8 cellular contexts compared by ENCODE assay signal in the genomic region with DNA sequence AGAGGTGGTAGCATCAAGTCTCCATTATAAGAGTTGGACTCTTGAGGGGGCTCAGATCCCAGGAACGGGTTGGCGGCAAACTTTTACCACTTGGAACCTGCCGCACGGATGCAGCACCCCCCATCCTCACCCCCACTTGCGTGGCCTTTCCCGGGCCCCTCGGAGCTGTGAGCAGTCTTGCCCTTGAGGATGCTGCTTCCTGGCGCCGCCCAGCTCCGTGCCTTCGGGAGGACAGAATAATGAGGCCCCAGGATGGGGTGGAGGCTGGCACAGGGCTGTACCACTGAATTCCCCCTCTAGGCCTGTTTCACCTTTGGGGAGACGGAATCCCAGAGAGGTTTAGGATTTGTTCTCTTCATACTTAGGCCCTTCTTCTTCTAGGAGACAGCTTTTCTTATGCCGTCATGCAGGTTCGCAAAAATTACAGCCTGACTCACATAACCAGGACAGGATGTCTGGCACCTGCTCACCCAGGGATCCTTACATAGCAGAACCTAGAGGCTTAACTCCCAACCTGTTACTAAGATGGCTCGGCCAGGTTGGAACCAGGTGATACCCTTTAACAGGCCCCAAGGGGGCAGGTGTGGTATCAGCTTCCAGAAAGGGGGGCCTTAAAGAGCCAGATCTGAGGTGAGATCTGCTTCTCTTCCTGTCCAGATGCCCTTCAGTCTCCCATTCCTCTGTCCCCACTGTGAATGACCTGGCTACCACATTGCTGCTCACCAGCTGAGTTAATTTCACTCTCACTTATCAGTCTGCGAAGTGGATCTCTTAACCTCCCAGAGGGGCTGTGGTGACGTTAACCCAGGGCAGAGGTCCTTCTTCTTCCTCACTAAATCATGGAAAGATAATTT. TPM values are rescaled to one million over a fixed set of nuclear protein-coding genes. Genes with fewer than 3 reads are reported as not detected.
A peak's percentile ranks its signal among the peaks of the same experiment; 100 is the strongest.
DNase-seq lines count a peak whose midpoint lies in the region; ATAC-seq and TF ChIP-seq lines count a peak whose summit lies in the region.

No MANE protein-coding gene starts in this region.

- H3K4me1 ChIP-seq in breast epithelium (peaks cover 5 to 8% of the 10 kb centered on the region in 2 donors), mucosa of stomach (ENCODE audit: control insufficient read depth, insufficient read depth, low read length) (peaks cover 61% of the 10 kb centered on the region)

- CTCF ChIA-PET in BJ (lab: Yijun Ruan, JAX), result interaction anchor here (0.7 to 9.9 kb wide), 15 partner anchors 12 to 1254 kb away, joined by 3 to 109 read pairs (median 3); a partner anchor contains a TSS

- H3K9me3 ChIP-seq in breast epithelium, result no peaks in the 10 kb centered on the region
- H3K9me3 ChIP-seq in mucosa of stomach (ENCODE audit: control insufficient read depth, low read length), result no peaks in the 10 kb centered on the region

- ATAC-seq in omental fat pad (ENCODE audit: low FRiP score), result no peak
- ATAC-seq in GM21447 (IDR thresholded peaks at IDR 0.05; ENCODE audit: unreplicated experiment), result no peak

- TF ChIP-seq CTCF in BJ (IDR thresholded peaks at IDR 0.05; ENCODE audit: insufficient read depth, low read depth, low read length) (no peak), breast epithelium (IDR thresholded peaks at IDR 0.05) (no peak), omental fat pad (IDR thresholded peaks at IDR 0.05) (no peak)

- TF ChIP-seq POLR2A in breast epithelium (IDR thresholded peaks at IDR 0.05), result no peak

- peak overlapping the region; percentile 87 for H3K9ac ChIP-seq in mucosa of stomach (ENCODE audit: low read length)

- DNase-seq in BJ (ENCODE audit: low read depth), result no peak
- peak; percentile 67 for DNase-seq in HT-29 (ENCODE audit: low spot score)
- DNase-seq in breast epithelium (ENCODE audit: low spot score in 2 of 2), result no peak
- DNase-seq in omental fat pad (ENCODE audit: low spot score), result no peak
- no peak for DNase-seq in SHP77 treated with DMSO at 0.1 percent for 48 hours (lab: John Stamatoyannopoulos, UW)
- DNase-seq in NCI-H2196 (lab: John Stamatoyannopoulos, UW; ENCODE audit: unreplicated experiment), result no peak

- POLR2A ChIA-PET in BJ (lab: Charles Lee), result interaction anchor here (0.5 to 0.9 kb wide), 2 partner anchors 18 to 55 kb away, joined by 3 read pairs; a partner anchor contains a TSS

- H3K36me3 ChIP-seq in BJ (ENCODE audit: control insufficient read depth, insufficient read depth, low read length), result no peaks in the 10 kb centered on the region
- no peaks in the 10 kb centered on the region for H3K36me3 ChIP-seq in breast epithelium
- peaks cover 24% of the 10 kb centered on the region for H3K36me3 ChIP-seq in mucosa of stomach (ENCODE audit: control insufficient read depth, insufficient read depth, low read length)

- H3K4me3 ChIP-seq in BJ (ENCODE audit: low read depth, low read length) (peak overlapping the region; percentile 70), breast epithelium (peak overlapping the region; percentile 53 to 82 (median 76)), mucosa of stomach (ENCODE audit: low read length) (peak overlapping the region; percentile 48)

- intact Hi-C loops in breast epithelium (cut with DNase I; ENCODE audit: low total_unique reads), result no loop called here

- H3K27me3 ChIP-seq in BJ (ENCODE audit: control insufficient read depth, insufficient read depth, low read length) (no peaks in the 10 kb centered on the region), breast epithelium (peaks cover 0 to 5% of the 10 kb centered on the region in 2 donors), mucosa of stomach (ENCODE audit: control insufficient read depth, insufficient read depth, low read length) (no peaks in the 10 kb centered on the region)

- peak overlapping the region; percentile 66 to 80 for H3K27ac ChIP-seq in breast epithelium

RNA-seq across cellular contexts. Expression of a gene that starts 1.5 kb away (rescaled TPM):
- polyA plus RNA-seq in BJ (2011; rRNA removed), result 68.9 and 75.4 TPM in 2 replicates
- polyA minus RNA-seq in BJ (2011; rRNA and poly(A)+ RNA removed), result 20.7 and 33.8 TPM in 2 replicates
- total RNA-seq in HT-29 (2014; rRNA removed; shearing (Covaris generic)), result 182 and 203 TPM in 2 replicates
- 10 to 100 TPM in 2 of 3 donors, 1 to 10 TPM in 1; 1.6 to 27.8 (median 16.7) TPM for total RNA-seq in breast epithelium
- 10 to 100 TPM in 3 of 4 donors, 1 to 10 TPM in 1; 7.1 to 24.6 (median 15.2) TPM for total RNA-seq in omental fat pad

RNA-seq across cellular contexts. Expression of a gene that starts 17.7 kb away (rescaled TPM):
- 1.7 and 3.9 TPM in 2 replicates for polyA plus RNA-seq in BJ (2011; rRNA removed)
- polyA minus RNA-seq in BJ (2011; rRNA and poly(A)+ RNA removed), result 4.0 and 4.2 TPM in 2 replicates
- 1.9 and 2.3 TPM in 2 replicates for total RNA-seq in HT-29 (2014; rRNA removed; shearing (Covaris generic))
- total RNA-seq in breast epithelium (10 to 100 TPM; 15.2 to 46.2 (median 23.9) TPM), omental fat pad (10 to 100 TPM in 2 of 4 donors, 1 to 10 TPM in 2; 2.4 to 16.1 (median 10.4) TPM)

RNA-seq across cellular contexts. Expression of a gene that starts 34.7 kb away (rescaled TPM):
- 0.04 TPM in 1 of 2 replicates, not detected in the other for polyA plus RNA-seq in BJ (2011; rRNA removed)
- not detected in 2 replicates for polyA minus RNA-seq in BJ (2011; rRNA and poly(A)+ RNA removed)
- total RNA-seq in HT-29 (2014; rRNA removed; shearing (Covaris generic)), result 47.1 and 48.7 TPM in 2 replicates
- total RNA-seq in breast epithelium (10 to 100 TPM in 2 of 3 donors, not detected in 1; 10.8 to 22.2 TPM), omental fat pad (under 1 TPM in 2 of 4 donors, not detected in 2; 0.28 to 0.50 TPM)
